Comparison of ENCODE assay signal across 11 cellular contexts in genomic region chr2:73987948-73988700, GRCh38. TPM values are rescaled to one million over a fixed set of nuclear protein-coding genes. Genes with fewer than 3 reads are reported as not detected.
DNase-seq lines count a peak whose midpoint lies in the region; ATAC-seq and TF ChIP-seq lines count a peak whose summit lies in the region.
"Had no signal": no experiment of that assay in that cellular context is flagged by ENCODE, and none has a peak within 500 bp of the region (broad histone marks: within the 10 kb centered on the region; RNA-seq: fewer than 3 reads in every experiment).

No MANE protein-coding gene starts in this region.

- H3K9me2 ChIP-seq in Karpas-422 (replicated peaks; ENCODE audit: insufficient read depth, low read length) = no peaks in the 10 kb centered on the region

- no peaks in the 10 kb centered on the region for H3K9me3 ChIP-seq in BLaER1 treated with 17β-estradiol and CSF1 and Interleukin-3, amounts not matched to agents 10 nM and 100 nM (replicated peaks in 1 of 11)
- H3K9me3 ChIP-seq in Karpas-422 (ENCODE audit: low read length) (no peaks in the 10 kb centered on the region), body of pancreas (no peaks in the 10 kb centered on the region)
- H3K9me3 ChIP-seq: sigmoid colon had no signal

- peak overlapping the region; percentile 75 to 84 (median 83) for H3K4me3 Mint-ChIP-seq in nephron

- H3K27me3 Mint-ChIP-seq in nephron (ENCODE audit: low read depth) = peaks cover 7% of the 10 kb centered on the region

- WGBS in body of pancreas, 2 donors = 41 to 57% methylated on average over 8 to 10 of the region's 10 CpGs

- no peak for TF ChIP-seq POLR2A in body of pancreas (IDR thresholded peaks at IDR 0.05)

- H3K4me1 ChIP-seq in BLaER1 treated with 17β-estradiol and CSF1 and Interleukin-3, amounts not matched to agents 10 nM and 100 nM = peaks cover 66 to 85% (median 80%) of the 10 kb centered on the region in 10 experiments
- H3K4me1 ChIP-seq in Karpas-422 (ENCODE audit: low read length) = peaks cover 46% of the 10 kb centered on the region
- peaks cover 43% of the 10 kb centered on the region for H3K4me1 ChIP-seq in body of pancreas

- peak overlapping the region; percentile 90 to 100 (median 98) for H3K4me2 ChIP-seq in BLaER1 treated with 17β-estradiol and CSF1 and Interleukin-3, amounts not matched to agents 10 nM and 100 nM
- H3K4me2 ChIP-seq in Karpas-422 (ENCODE audit: low read depth, low read length, poor library complexity, severe bottlenecking) = peak overlapping the region; percentile 1

- intact Hi-C loops in body of pancreas (cut with DNase I) = loop anchor here (10.0 kb wide), 2 partner anchors 53 to 163 kb away; partner anchors contain the start of gene STAMBP

- ATAC-seq in GM18870 (IDR thresholded peaks at IDR 0.05; ENCODE audit: unreplicated experiment) (no peak), body of pancreas (no peak), esophagus mucosa (no peak)

- H2AFZ ChIP-seq in Karpas-422 (ENCODE audit: low read length) = no peak overlapping the region

- H3K79me2 ChIP-seq in Karpas-422 (ENCODE audit: low read length) = peaks cover 59% of the 10 kb centered on the region

- H3K4me1 Mint-ChIP-seq in nephron = peaks cover 46% of the 10 kb centered on the region

- peaks cover 70 to 77% (median 72%) of the 10 kb centered on the region in 11 experiments for H4K20me1 ChIP-seq in BLaER1 treated with 17β-estradiol and CSF1 and Interleukin-3, amounts not matched to agents 10 nM and 100 nM
- peaks cover 33% of the 10 kb centered on the region for H4K20me1 ChIP-seq in Karpas-422 (ENCODE audit: insufficient read depth, low read depth, low read length)

- H3K27ac ChIP-seq in BLaER1 treated with 17β-estradiol and CSF1 and Interleukin-3, amounts not matched to agents 10 nM and 100 nM = peak overlapping the region in 10 of 11 experiments; percentile 1 to 98 (median 12); a peak in 10 of 22 replicates
- H3K27ac ChIP-seq in Karpas-422 (ENCODE audit: low read length) (no peak overlapping the region), coronary artery (no peak overlapping the region), body of pancreas (no peak overlapping the region)
- H3K27ac ChIP-seq: sigmoid colon had no signal

- peak overlapping the region; percentile 92 to 99 (median 97) for H3K9ac ChIP-seq in BLaER1 treated with 17β-estradiol and CSF1 and Interleukin-3, amounts not matched to agents 10 nM and 100 nM
- no peak overlapping the region for H3K9ac ChIP-seq in Karpas-422 (ENCODE audit: low read length)

- DNase-seq in Karpas-422 (no peak), coronary artery (ENCODE audit: low spot score) (no peak), NCI-H1417 (lab: John Stamatoyannopoulos, UW) (no peak), body of pancreas (no peak)
- DNase-seq: effector CD8-positive, alpha-beta T cell; NCI-H1105; sigmoid colon had no signal

- H3K27ac Mint-ChIP-seq in nephron = peak overlapping the region; percentile 40 to 88 (median 58)

- H3K36me3 Mint-ChIP-seq in nephron (ENCODE audit: low read depth) = peaks cover 37% of the 10 kb centered on the region

- no peaks in the 10 kb centered on the region for H3K9me3 Mint-ChIP-seq in nephron

- H3K36me3 ChIP-seq in BLaER1 treated with 17β-estradiol and CSF1 and Interleukin-3, amounts not matched to agents 10 nM and 100 nM = peaks cover 62 to 74% (median 71%) of the 10 kb centered on the region in 11 experiments
- H3K36me3 ChIP-seq in Karpas-422 (ENCODE audit: insufficient read depth, low read length) = peaks cover 33% of the 10 kb centered on the region
- H3K36me3 ChIP-seq in body of pancreas (replicated peaks in 1 of 2; ENCODE audit: insufficient read depth in 1 of 2, low read depth in 2 of 2) = no peaks in the 10 kb centered on the region
- H3K36me3 ChIP-seq: sigmoid colon had no signal

- peak overlapping the region; percentile 71 to 83 (median 76) for H3K4me3 ChIP-seq in BLaER1 treated with 17β-estradiol and CSF1 and Interleukin-3, amounts not matched to agents 10 nM and 100 nM
- no peak overlapping the region for H3K4me3 ChIP-seq in Karpas-422 (ENCODE audit: low read length)
- H3K4me3 ChIP-seq in coronary artery = peak overlapping the region; percentile 86
- H3K4me3 ChIP-seq in body of pancreas = no peak overlapping the region

- H3K27me3 ChIP-seq in BLaER1 treated with 17β-estradiol and CSF1 and Interleukin-3, amounts not matched to agents 10 nM and 100 nM = no peaks in the 10 kb centered on the region
- no peaks in the 10 kb centered on the region; the same call in 1 of the 2 replicates for H3K27me3 ChIP-seq in Karpas-422 (ENCODE audit: low read length)
- no peaks in the 10 kb centered on the region for H3K27me3 ChIP-seq in body of pancreas
- H3K27me3 ChIP-seq: sigmoid colon had no signal

- no peak for TF ChIP-seq CTCF in coronary artery (IDR thresholded peaks at IDR 0.05)
- TF ChIP-seq CTCF in nephron (IDR thresholded peaks at IDR 0.05; ENCODE audit: unreplicated experiment in 3 of 3) = no peak
- no peak for TF ChIP-seq CTCF in body of pancreas (IDR thresholded peaks at IDR 0.05)

RNA-seq across cellular contexts. Expression of gene TET3, which starts 3.4 kb away (rescaled TPM):
- total RNA-seq in Karpas-422 (2014; rRNA removed; shearing (Covaris generic); ENCODE audit: low replicate concordance) = 11.6 and 13.6 TPM in 2 replicates
- 1 to 10 TPM; 6.7 to 7.3 TPM for total RNA-seq in body of pancreas
- total RNA-seq in esophagus mucosa = 18.8 TPM

Comparison
In these comparisons a context has a peak if more than half of its experiments do, and no peak if none do; other contexts are left out.
1. H3K27ac ChIP-seq: peak in BLaER1 treated with 17β-estradiol and CSF1 and Interleukin-3, amounts not matched to agents 10 nM and 100 nM (10 of 11); none in Karpas-422 (single experiment), coronary artery (0 of 2) and body of pancreas (0 of 4).
2. H3K4me3 ChIP-seq: peak in BLaER1 treated with 17β-estradiol and CSF1 and Interleukin-3, amounts not matched to agents 10 nM and 100 nM (10 of 10) and coronary artery (single experiment); none in Karpas-422 (single experiment) and body of pancreas (0 of 2).